In the genomic region with DNA sequence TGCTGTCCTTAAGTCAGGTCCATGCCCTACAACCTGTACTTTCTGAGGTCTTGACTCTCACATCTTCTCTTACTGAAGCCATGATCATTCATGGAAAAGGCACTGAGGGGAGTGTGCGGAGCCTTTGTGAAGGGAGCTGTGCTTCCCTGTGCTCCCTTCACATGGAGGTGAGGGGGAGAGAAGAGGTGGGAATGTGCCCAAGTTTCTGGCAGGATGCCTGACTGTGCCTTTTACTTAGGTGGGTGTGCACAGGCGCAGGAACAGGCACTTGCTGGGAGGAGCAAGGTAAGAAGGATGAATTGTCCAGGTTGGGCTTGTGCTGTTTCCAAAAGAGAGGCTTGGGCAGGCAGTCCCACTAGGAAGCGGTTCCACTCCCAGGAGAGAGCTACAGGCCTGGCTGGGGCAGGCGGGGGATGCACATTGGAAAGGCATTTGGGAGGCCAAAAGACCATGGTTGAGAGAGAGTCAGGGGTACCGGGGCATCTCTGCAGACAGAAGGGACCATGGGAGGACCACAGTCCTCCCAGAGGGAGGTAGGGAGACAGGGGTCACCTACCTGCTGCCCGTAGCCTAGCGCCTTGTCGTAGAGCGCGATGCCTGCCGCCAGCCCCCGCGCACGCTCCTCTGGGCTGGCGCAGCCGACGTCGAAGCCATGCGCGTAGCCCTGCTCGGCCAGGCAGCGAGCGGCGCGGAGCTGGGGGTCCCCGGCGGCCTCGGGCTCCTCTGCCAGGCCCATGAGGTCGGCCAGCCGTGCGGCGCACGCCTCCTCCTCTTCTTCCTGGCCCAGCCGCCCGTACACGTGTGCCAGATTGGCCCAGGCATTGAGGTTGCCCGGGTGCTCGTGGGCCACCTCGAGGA, we compare ENCODE assay signal across 8 cellular contexts. TPM values are rescaled to one million over a fixed set of nuclear protein-coding genes. Genes with fewer than 3 reads are reported as not detected.
A peak's percentile ranks its signal among the peaks of the same experiment; 100 is the strongest.
DNase-seq lines count a peak whose midpoint lies in the region; ATAC-seq and TF ChIP-seq lines count a peak whose summit lies in the region.

No MANE protein-coding gene starts in this region.

- H3K27me3 Mint-ChIP-seq in naive thymus-derived CD4-positive, alpha-beta T cell, result no peaks in the 10 kb centered on the region

- H3K4me3 ChIP-seq in right atrium auricular region, result peak overlapping the region in 1 of 2 donors; percentile 42
- peak overlapping the region; percentile 92 for H3K4me3 ChIP-seq in effector memory CD4-positive, alpha-beta T cell (ENCODE audit: insufficient read depth, low read depth, low read length, poor library complexity, severe bottlenecking)
- peak overlapping the region; percentile 94 for H3K4me3 ChIP-seq in naive thymus-derived CD4-positive, alpha-beta T cell (ENCODE audit: low read length)
- peak overlapping the region; percentile 48 to 51 for H3K4me3 ChIP-seq in vagina

- peaks cover 0 to 8% (median 0%) of the 10 kb centered on the region in 5 donors for H3K36me3 Mint-ChIP-seq in naive thymus-derived CD4-positive, alpha-beta T cell

- H3K4me1 ChIP-seq in right atrium auricular region, result peaks cover 0 to 15% of the 10 kb centered on the region in 2 donors
- H3K4me1 ChIP-seq in effector memory CD4-positive, alpha-beta T cell (ENCODE audit: control insufficient read depth, insufficient read depth, low read length, poor library complexity, severe bottlenecking), result peaks cover 38% of the 10 kb centered on the region
- peaks cover 38 to 44% of the 10 kb centered on the region in 2 donors for H3K4me1 ChIP-seq in naive thymus-derived CD4-positive, alpha-beta T cell (ENCODE audit: control insufficient read depth in 2 of 2, insufficient read depth in 2 of 2, low read length in 2 of 2)
- peaks cover 38% of the 10 kb centered on the region for H3K4me1 ChIP-seq in vagina

- DNase-seq in cardiac septum (ENCODE audit: low spot score) (peak; percentile 43), right atrium auricular region (ENCODE audit: low spot score) (no peak), vagina (ENCODE audit: extremely low spot score in 2 of 2) (no peak), NCI-H1092 treated with DMSO at 0.1 percent for 48 hours (lab: John Stamatoyannopoulos, UW) (no peak), GM10266 (ENCODE audit: extremely low spot score) (no peak)
- DNase-seq in effector memory CD4-positive, alpha-beta T cell, result no peak
- DNase-seq in naive thymus-derived CD4-positive, alpha-beta T cell, result no peak

- TF ChIP-seq CTCF in right atrium auricular region (IDR thresholded peaks at IDR 0.05) (no peak), vagina (IDR thresholded peaks at IDR 0.05) (no peak), GM10266 (IDR thresholded peaks at IDR 0.05; ENCODE audit: control insufficient read depth, insufficient read depth, low read depth, missing control alignments) (no peak)

- CTCF ChIA-PET in naive thymus-derived CD4-positive, alpha-beta T cell (lab: Charles Lee), result interaction anchor here (0.7 to 2.8 kb wide), 11 partner anchors 9 to 598 kb away, joined by 3 to 10 read pairs (median 4); partner anchors contain the start of gene PARS2

- H3K27me3 ChIP-seq in right atrium auricular region (peaks cover 0 to 10% of the 10 kb centered on the region in 2 donors), vagina (no peaks in the 10 kb centered on the region)
- no peaks in the 10 kb centered on the region for H3K27me3 ChIP-seq in effector memory CD4-positive, alpha-beta T cell (replicated peaks; ENCODE audit: control insufficient read depth, insufficient read depth, low read length, poor library complexity, severe bottlenecking)
- H3K27me3 ChIP-seq in naive thymus-derived CD4-positive, alpha-beta T cell (ENCODE audit: control insufficient read depth in 2 of 2, insufficient read depth in 2 of 2, low read length in 2 of 2), result no peaks in the 10 kb centered on the region

- peaks cover 0 to 1% (median 0%) of the 10 kb centered on the region in 11 donors for H3K9me3 Mint-ChIP-seq in naive thymus-derived CD4-positive, alpha-beta T cell

- peak overlapping the region; percentile 90 to 99 (median 96) for H3K4me3 Mint-ChIP-seq in naive thymus-derived CD4-positive, alpha-beta T cell

- peaks cover 39 to 82% (median 61%) of the 10 kb centered on the region in 7 donors for H3K4me1 Mint-ChIP-seq in naive thymus-derived CD4-positive, alpha-beta T cell

- H3K36me3 ChIP-seq in right atrium auricular region (no peaks in the 10 kb centered on the region), vagina (no peaks in the 10 kb centered on the region)
- H3K36me3 ChIP-seq in effector memory CD4-positive, alpha-beta T cell (ENCODE audit: control insufficient read depth, insufficient read depth, low read length), result peaks cover 11% of the 10 kb centered on the region
- H3K36me3 ChIP-seq in naive thymus-derived CD4-positive, alpha-beta T cell (ENCODE audit: control insufficient read depth in 2 of 3, insufficient read depth in 3 of 3, low read length in 3 of 3), result peaks cover 0 to 10% (median 0%) of the 10 kb centered on the region in 3 experiments

- no peak for ATAC-seq in naive thymus-derived CD4-positive, alpha-beta T cell
- no peak for ATAC-seq in GM21529 (IDR thresholded peaks at IDR 0.05; ENCODE audit: unreplicated experiment)

- POLR2A ChIA-PET in naive thymus-derived CD4-positive, alpha-beta T cell (lab: Charles Lee), result interaction anchor here (0.7 to 2.4 kb wide), 10 partner anchors 8 to 854 kb away, joined by 3 to 17 read pairs (median 3); partner anchors contain the start of genes DHCR24, IFT25, LRRC42 and PARS2

- no peak for TF ChIP-seq POLR2A in vagina (IDR thresholded peaks at IDR 0.05)

- intact Hi-C loops in cardiac septum (cut with DNase I) (loop anchor here (10.0 kb wide), 1 partner anchor 305 kb away; no protein-coding TSS in a partner anchor), vagina (cut with DNase I) (loop anchor here (10.0 kb wide), 1 partner anchor 725 kb away; no protein-coding TSS in a partner anchor)
- intact Hi-C loops in naive thymus-derived CD4-positive, alpha-beta T cell (cut with micrococcal nuclease), result loop anchor here (2.0 to 10.0 kb wide), 8 partner anchors 85 to 963 kb away; partner anchors contain the start of genes SSBP3 (in 2 of the 2), DHCR24 (in 1 of the 2), IFT25 (in 1 of the 2) and LRRC42 (in 1 of the 2)

- H3K27ac ChIP-seq in right atrium auricular region (no peak overlapping the region), vagina (peak overlapping the region; percentile 55)
- peak overlapping the region; percentile 69 for H3K27ac ChIP-seq in effector memory CD4-positive, alpha-beta T cell (ENCODE audit: insufficient read depth, low read length, poor library complexity, severe bottlenecking)
- H3K27ac ChIP-seq in naive thymus-derived CD4-positive, alpha-beta T cell (ENCODE audit: low read depth, low read length), result peak overlapping the region; percentile 74

- no peaks in the 10 kb centered on the region for H3K9me3 ChIP-seq in right atrium auricular region
- H3K9me3 ChIP-seq in effector memory CD4-positive, alpha-beta T cell (ENCODE audit: control insufficient read depth, low read length), result no peaks in the 10 kb centered on the region
- no peaks in the 10 kb centered on the region for H3K9me3 ChIP-seq in naive thymus-derived CD4-positive, alpha-beta T cell (ENCODE audit: control insufficient read depth in 2 of 3, low read length in 3 of 3)
- H3K9me3 ChIP-seq in vagina, result no peaks in the 10 kb centered on the region

- peak overlapping the region; percentile 77 to 91 (median 84) for H3K27ac Mint-ChIP-seq in naive thymus-derived CD4-positive, alpha-beta T cell

RNA-seq across cellular contexts. Expression of gene TTC22, which starts 0.9 kb away (rescaled TPM):
- total RNA-seq in cardiac septum (0.08 TPM), right atrium auricular region (under 1 TPM; 0.43 to 0.70 TPM), vagina (43.5 TPM)
- total RNA-seq in naive thymus-derived CD4-positive, alpha-beta T cell, result 10 to 100 TPM in 2 of 5 experiments, 1 to 10 TPM in 3; 7.0 to 16.6 (median 9.8) TPM
- polyA plus RNA-seq in naive thymus-derived CD4-positive, alpha-beta T cell, result 1 to 10 TPM; 2.0 to 3.3 TPM

RNA-seq across cellular contexts. Expression of gene PARS2, which starts 35.9 kb away (rescaled TPM):
- 3.8 TPM for total RNA-seq in cardiac septum
- total RNA-seq in right atrium auricular region, result 1 to 10 TPM; 3.9 to 4.0 TPM
- total RNA-seq in naive thymus-derived CD4-positive, alpha-beta T cell, result 1 to 10 TPM in 4 of 5 experiments, under 1 TPM in 1; 0.66 to 7.6 (median 4.7) TPM
- polyA plus RNA-seq in naive thymus-derived CD4-positive, alpha-beta T cell, result 1 to 10 TPM; 2.1 to 5.3 TPM
- 5.2 TPM for total RNA-seq in vagina

Comparison
In these comparisons a context has a peak if more than half of its experiments do, and no peak if none do; other contexts are left out.
1. H3K27ac ChIP-seq: peak in effector memory CD4-positive, alpha-beta T cell (single experiment), naive thymus-derived CD4-positive, alpha-beta T cell (single experiment) and vagina (single experiment); none in right atrium auricular region (0 of 2).